8 cellular contexts compared by ENCODE assay signal in the genomic region with DNA sequence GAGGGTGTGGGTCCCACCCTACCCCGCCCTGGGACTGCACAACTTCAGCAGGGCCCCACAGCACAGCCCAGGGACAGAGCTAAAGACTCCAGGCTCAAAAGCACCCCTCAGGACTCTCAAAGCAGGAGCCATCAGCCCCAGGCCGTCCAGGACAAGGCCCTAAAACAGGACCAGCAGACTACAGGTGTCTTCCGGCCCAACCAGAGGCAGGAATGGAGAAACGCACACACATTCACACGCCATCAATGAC. TPM values are rescaled to one million over a fixed set of nuclear protein-coding genes. Genes with fewer than 3 reads are reported as not detected.
DNase-seq lines count a peak whose midpoint lies in the region; ATAC-seq and TF ChIP-seq lines count a peak whose summit lies in the region.

No MANE protein-coding gene starts in this region.

- no peaks in the 10 kb centered on the region for H3K27me3 Mint-ChIP-seq in CD8-positive, alpha-beta memory T cell

- H3K4me1 ChIP-seq in CD8-positive, alpha-beta memory T cell (ENCODE audit: insufficient read depth, low read length) = peaks cover 58% of the 10 kb centered on the region
- H3K4me1 ChIP-seq in testis = peaks cover 21% of the 10 kb centered on the region

- CTCF ChIA-PET in CD8-positive, alpha-beta memory T cell (lab: Charles Lee) = interaction anchor here (0.9 to 10.2 kb wide), 9 partner anchors 9 to 76 kb away, joined by 3 to 69 read pairs (median 5); a partner anchor contains a TSS

- H3K36me3 Mint-ChIP-seq in CD8-positive, alpha-beta memory T cell = peaks cover 0 to 36% (median 11%) of the 10 kb centered on the region in 3 donors

- H3K4me3 Mint-ChIP-seq in CD8-positive, alpha-beta memory T cell = peak overlapping the region; percentile 90 to 96 (median 95)

- no peaks in the 10 kb centered on the region for H3K9me3 Mint-ChIP-seq in CD8-positive, alpha-beta memory T cell

- H3K4me1 Mint-ChIP-seq in CD8-positive, alpha-beta memory T cell = peaks cover 47 to 79% (median 55%) of the 10 kb centered on the region in 3 donors

- H3K4me3 ChIP-seq in CD8-positive, alpha-beta memory T cell (ENCODE audit: low read length) = peak overlapping the region; percentile 98
- H3K4me3 ChIP-seq in kidney epithelial cell (ENCODE audit: low read depth, low read length) (peak overlapping the region; percentile 69), testis (peak overlapping the region; percentile 75 to 76)

- H3K9me3 ChIP-seq in CD8-positive, alpha-beta memory T cell (ENCODE audit: low read length) = no peaks in the 10 kb centered on the region
- H3K9me3 ChIP-seq in testis = no peaks in the 10 kb centered on the region

- peak; percentile 8 for ATAC-seq in HG03039 (IDR thresholded peaks at IDR 0.05; ENCODE audit: unreplicated experiment)
- ATAC-seq in HG03139 (IDR thresholded peaks at IDR 0.05; ENCODE audit: unreplicated experiment) = no peak
- ATAC-seq in HG03025 (IDR thresholded peaks at IDR 0.05; ENCODE audit: low FRiP score, unreplicated experiment) = no peak

- 22 to 23% methylated on average over 5 of the region's 5 CpGs for WGBS in testis, 2 donors

- TF ChIP-seq CTCF in kidney epithelial cell (IDR thresholded peaks at IDR 0.05; ENCODE audit: insufficient read depth, low read length, poor library complexity, severe bottlenecking) (no peak), testis (IDR thresholded peaks at IDR 0.05) (no peak)

- intact Hi-C loops in testis (cut with DNase I; ENCODE audit: low total_unique reads) = no loop called here

- peaks cover 17% of the 10 kb centered on the region for H3K36me3 ChIP-seq in CD8-positive, alpha-beta memory T cell (ENCODE audit: insufficient read depth, low read length)
- H3K36me3 ChIP-seq in kidney epithelial cell (ENCODE audit: control insufficient read depth, insufficient read depth, low read length) (no peaks in the 10 kb centered on the region), testis (ENCODE audit: low read depth, missing control alignments) (no peaks in the 10 kb centered on the region)

- peak overlapping the region; percentile 99 for H3K27ac ChIP-seq in CD8-positive, alpha-beta memory T cell (ENCODE audit: low read depth, low read length)
- H3K27ac ChIP-seq in testis = peak overlapping the region; percentile 95 to 98

- TF ChIP-seq POLR2A in testis (IDR thresholded peaks at IDR 0.05) = no peak

- no peaks in the 10 kb centered on the region for H3K27me3 ChIP-seq in CD8-positive, alpha-beta memory T cell (ENCODE audit: insufficient read depth, low read length, poor library complexity, severe bottlenecking)
- H3K27me3 ChIP-seq in kidney epithelial cell (ENCODE audit: control insufficient read depth, insufficient read depth, low read length) (no peaks in the 10 kb centered on the region), testis (no peaks in the 10 kb centered on the region)

- POLR2A ChIA-PET in CD8-positive, alpha-beta memory T cell (lab: Charles Lee) = interaction anchor here (0.5 to 3.8 kb wide), 9 partner anchors 10 to 84 kb away, joined by 3 to 18 read pairs (median 5); a partner anchor contains a TSS

- H3K27ac Mint-ChIP-seq in CD8-positive, alpha-beta memory T cell = peak overlapping the region; percentile 92 to 99 (median 98)

- DNase-seq in CD8-positive, alpha-beta memory T cell = no peak
- DNase-seq in amniotic stem cell (lab: John Stamatoyannopoulos, UW) (peak; percentile 53), kidney epithelial cell (ENCODE audit: low read depth) (no peak), testis (no peak), NCI-H774 (lab: John Stamatoyannopoulos, UW) (no peak)

RNA-seq across cellular contexts. Expression of a gene that starts 26.1 kb away (rescaled TPM):
- total RNA-seq in CD8-positive, alpha-beta memory T cell = 10 to 100 TPM; 22.1 to 22.8 TPM
- 13.4 TPM for polyA plus RNA-seq in CD8-positive, alpha-beta memory T cell
- 5.7 and 6.8 TPM in 2 replicates for total RNA-seq in kidney epithelial cell
- total RNA-seq in testis = 10 to 100 TPM; 25.0 to 26.3 TPM
- 56.5 TPM for polyA plus RNA-seq in testis (ENCODE audit: insufficient read depth, low read depth, low replicate concordance)

RNA-seq across cellular contexts. Expression of a gene that starts 31.4 kb away (rescaled TPM):
- total RNA-seq in CD8-positive, alpha-beta memory T cell = 100 to 1,000 TPM; 102 TPM
- 470 TPM for polyA plus RNA-seq in CD8-positive, alpha-beta memory T cell
- total RNA-seq in kidney epithelial cell (231 and 248 TPM in 2 replicates), testis (100 to 1,000 TPM; 101 to 146 TPM)
- 117 TPM for polyA plus RNA-seq in testis (ENCODE audit: insufficient read depth, low read depth, low replicate concordance)

RNA-seq across cellular contexts. Expression of a gene that starts 32.5 kb away (rescaled TPM):
- 100 to 1,000 TPM; 420 to 494 TPM for total RNA-seq in CD8-positive, alpha-beta memory T cell
- 826 TPM for polyA plus RNA-seq in CD8-positive, alpha-beta memory T cell
- 374 and 462 TPM in 2 replicates for total RNA-seq in kidney epithelial cell
- total RNA-seq in testis = 100 to 1,000 TPM; 380 to 393 TPM
- 425 TPM for polyA plus RNA-seq in testis (ENCODE audit: insufficient read depth, low read depth, low replicate concordance)

RNA-seq across cellular contexts. Expression of a gene that starts 32.7 kb away (rescaled TPM):
- 10 to 100 TPM; 24.2 to 26.0 TPM for total RNA-seq in CD8-positive, alpha-beta memory T cell
- 11.3 TPM for polyA plus RNA-seq in CD8-positive, alpha-beta memory T cell
- 39.2 and 46.4 TPM in 2 replicates for total RNA-seq in kidney epithelial cell
- total RNA-seq in testis = 10 to 100 TPM; 11.7 to 16.0 TPM
- polyA plus RNA-seq in testis (ENCODE audit: insufficient read depth, low read depth, low replicate concordance) = 16.0 TPM

RNA-seq across cellular contexts. Expression of a gene that starts 42.7 kb away (rescaled TPM):
- 1 to 10 TPM; 3.1 to 5.5 TPM for total RNA-seq in CD8-positive, alpha-beta memory T cell
- 0.30 TPM for polyA plus RNA-seq in CD8-positive, alpha-beta memory T cell
- total RNA-seq in kidney epithelial cell (115 and 137 TPM in 2 replicates), testis (10 to 100 TPM; 70.2 to 79.2 TPM)
- 41.5 TPM for polyA plus RNA-seq in testis (ENCODE audit: insufficient read depth, low read depth, low replicate concordance)
